In genomic region chr5:17224858-17225436, GRCh38 we compare ENCODE assay signal across 10 cellular contexts. TPM values are rescaled to one million over a fixed set of nuclear protein-coding genes. Genes with fewer than 3 reads are reported as not detected.
DNase-seq lines count a peak whose midpoint lies in the region; ATAC-seq and TF ChIP-seq lines count a peak whose summit lies in the region.
"Had no signal": no experiment of that assay in that cellular context is flagged by ENCODE, and none has a peak within 500 bp of the region (broad histone marks: within the 10 kb centered on the region; RNA-seq: fewer than 3 reads in every experiment).

No MANE protein-coding gene starts in this region.

- peak; percentile 52 to 53 for ATAC-seq in CD4-positive, CD25-positive, alpha-beta regulatory T cell (ENCODE audit: low read depth in 2 of 2)
- ATAC-seq in GM19463 (IDR thresholded peaks at IDR 0.05; ENCODE audit: unreplicated experiment) (peak; percentile 47), HG03196 (IDR thresholded peaks at IDR 0.05; ENCODE audit: unreplicated experiment) (peak; percentile 55)

- no peak overlapping the region for H3K4me3 Mint-ChIP-seq in CD4-positive, CD25-positive, alpha-beta regulatory T cell

- H3K4me3 ChIP-seq in CD4-positive, CD25-positive, alpha-beta regulatory T cell (ENCODE audit: low read depth, low read length) = no peak overlapping the region
- no peak overlapping the region for H3K4me3 ChIP-seq in choroid plexus epithelial cell (ENCODE audit: low read depth, low read length)
- H3K4me3 ChIP-seq: skin epidermis had no signal

- H3K27me3 ChIP-seq in CD4-positive, CD25-positive, alpha-beta regulatory T cell (ENCODE audit: control insufficient read depth, insufficient read depth, low read length) = peaks cover 3% of the 10 kb centered on the region

- no peak overlapping the region for H3K27ac ChIP-seq in CD4-positive, CD25-positive, alpha-beta regulatory T cell (ENCODE audit: insufficient read depth, low read length, poor library complexity, severe bottlenecking)

- no peaks in the 10 kb centered on the region for H3K9me3 ChIP-seq in CD4-positive, CD25-positive, alpha-beta regulatory T cell (ENCODE audit: control insufficient read depth in 2 of 2, low read length in 2 of 2)

- no peak for TF ChIP-seq CTCF in choroid plexus epithelial cell (conservative IDR thresholded peaks at IDR 0.05; ENCODE audit: low read depth, low read length)

- H3K36me3 ChIP-seq in CD4-positive, CD25-positive, alpha-beta regulatory T cell (ENCODE audit: control insufficient read depth, insufficient read depth, low read length) = no peaks in the 10 kb centered on the region

- peaks cover 13% of the 10 kb centered on the region for H3K27me3 Mint-ChIP-seq in CD4-positive, CD25-positive, alpha-beta regulatory T cell

- peaks cover 0 to 4% (median 0%) of the 10 kb centered on the region in 7 donors for H3K9me3 Mint-ChIP-seq in CD4-positive, CD25-positive, alpha-beta regulatory T cell

- no peak overlapping the region for H3K27ac Mint-ChIP-seq in CD4-positive, CD25-positive, alpha-beta regulatory T cell

- no peaks in the 10 kb centered on the region for H3K4me1 ChIP-seq in CD4-positive, CD25-positive, alpha-beta regulatory T cell (ENCODE audit: control insufficient read depth, insufficient read depth, low read length, poor library complexity, severe bottlenecking)

- H3K36me3 Mint-ChIP-seq in CD4-positive, CD25-positive, alpha-beta regulatory T cell = no peaks in the 10 kb centered on the region

- peaks cover 0 to 3% (median under 1%) of the 10 kb centered on the region in 4 donors for H3K4me1 Mint-ChIP-seq in CD4-positive, CD25-positive, alpha-beta regulatory T cell

- no peak for DNase-seq in CD4-positive, CD25-positive, alpha-beta regulatory T cell
- DNase-seq in choroid plexus epithelial cell (ENCODE audit: low read depth) (peak; percentile 58), T-helper 1 cell (no peak), NCI-H524 (lab: John Stamatoyannopoulos, UW) (no peak), NCI-H2196 treated with DMSO at 0.1 percent for 48 hours (lab: John Stamatoyannopoulos, UW; ENCODE audit: unreplicated experiment) (no peak), NCI-H1436 (lab: John Stamatoyannopoulos, UW) (no peak)
- DNase-seq: GDM1 had no signal

RNA-seq across cellular contexts. Expression of gene BASP1, which starts 7.5 kb away (rescaled TPM):
- total RNA-seq in CD4-positive, CD25-positive, alpha-beta regulatory T cell = 1.6 TPM
- 1 to 10 TPM in 3 of 4 donors, under 1 TPM in 1; 0.51 to 2.8 (median 1.8) TPM for polyA plus RNA-seq in CD4-positive, CD25-positive, alpha-beta regulatory T cell
